Comparison of ENCODE assay signal across 15 cellular contexts in genomic region chr11:112620621-112621394, GRCh38.
DNase-seq lines count a peak whose midpoint lies in the region; ATAC-seq, FAIRE-seq and TF ChIP-seq lines count a peak whose summit lies in the region.
"Had no signal": no experiment of that assay in that cellular context is flagged by ENCODE, and none has a peak within 500 bp of the region (broad histone marks: within the 10 kb centered on the region; RNA-seq: fewer than 3 reads in every experiment).

No MANE protein-coding gene starts in this region.

- DNase-seq in GM12891 (ENCODE audit: insufficient read length, low spot score) = no peak
- peak; percentile 37 for DNase-seq in GM12878 (ENCODE audit: low read depth, low spot score)
- DNase-seq in myocyte (ENCODE audit: low read depth) = peak; percentile 32
- DNase-seq in superior temporal gyrus (ENCODE audit: extremely low spot score) = no peak
- no peak for DNase-seq in thyroid gland
- no peak for DNase-seq in activated CD4-positive, alpha-beta T cell treated with anti-CD3 and anti-CD28 coated beads, Interleukin-2, amount 10 ng/mL, durations not matched to agents 24 days and 14 days
- DNase-seq: head of caudate nucleus; NCI-H2029; posterior cingulate gyrus; stimulated activated naive CD4-positive, alpha-beta T cell had no signal

- SMC1A ChIA-PET in GM12878 (lab: Charles Lee; ENCODE audit: uncharacterized antibody, unreplicated experiment) = interaction anchor here (0.9 to 2.3 kb wide), 2 partner anchors 32 to 39 kb away, joined by 3 to 10 read pairs; no protein-coding TSS in a partner anchor

- no peaks in the 10 kb centered on the region for H3K36me3 ChIP-seq in GM12878 (ENCODE audit: control insufficient read depth in 2 of 2, insufficient read depth in 2 of 2, low read length in 1 of 2)
- no peaks in the 10 kb centered on the region for H3K36me3 ChIP-seq in thyroid gland
- H3K36me3 ChIP-seq: BLaER1 treated with 17β-estradiol and CSF1 and Interleukin-3, amounts not matched to agents 10 nM and 100 nM had no signal

- TF ChIP-seq POLR2A in GM12891 (IDR thresholded peaks at IDR 0.05; ENCODE audit: low read depth, low read length) (no peak), GM12878 (IDR thresholded peaks at IDR 0.05; ENCODE audit: low read depth, low read length) (no peak), thyroid gland (IDR thresholded peaks at IDR 0.05) (no peak)

- no peaks in the 10 kb centered on the region for H4K20me1 ChIP-seq in GM12878 (ENCODE audit: control insufficient read depth, insufficient read depth)
- H4K20me1 ChIP-seq: BLaER1 treated with 17β-estradiol and CSF1 and Interleukin-3, amounts not matched to agents 10 nM and 100 nM had no signal

- H3K4me2 ChIP-seq in GM12878 (ENCODE audit: control insufficient read depth, insufficient read depth) = peak overlapping the region; percentile 10; the same call in 1 of the 2 replicates

- H3K4me3 Mint-ChIP-seq in activated CD4-positive, alpha-beta T cell treated with anti-CD3 and anti-CD28 coated beads, Interleukin-2, amount 10 ng/mL, durations not matched to agents 24 days and 14 days = no peak overlapping the region
- H3K4me3 Mint-ChIP-seq: activated naive CD8-positive, alpha-beta T cell had no signal

- peak overlapping the region; percentile 29 for H2AFZ ChIP-seq in GM12878 (ENCODE audit: control insufficient read depth, low read depth, low read length)

- CTCF ChIA-PET in GM12878 (lab: Yijun Ruan, JAX) = interaction anchor here (3.2 kb wide), 1 partner anchor 32 kb away, joined by 15 read pairs; no protein-coding TSS in a partner anchor

- RAD21 ChIA-PET in GM12878 (lab: Charles Lee; ENCODE audit: unreplicated experiment) = interaction anchor here (1.3 to 2.4 kb wide), 2 partner anchors 24 to 32 kb away, joined by 5 to 10 read pairs; no protein-coding TSS in a partner anchor

- H3K36me3 Mint-ChIP-seq in activated CD4-positive, alpha-beta T cell treated with anti-CD3 and anti-CD28 coated beads, Interleukin-2, amount 10 ng/mL, durations not matched to agents 24 days and 14 days (ENCODE audit: low read depth) = no peaks in the 10 kb centered on the region
- H3K36me3 Mint-ChIP-seq: activated naive CD8-positive, alpha-beta T cell had no signal

- 31% methylated on average over 7 of the region's 7 CpGs for WGBS in GM12878 (ENCODE audit: insufficient coverage, insufficient replicate concordance, low lambda C conversion rate, missing lambda C conversion rate)
- WGBS in thyroid gland, 2 donors = 74 to 80% methylated on average over 6 to 7 of the region's 7 CpGs

- intact Hi-C loops in GM12878 (cut with micrococcal nuclease; ENCODE audit: unreplicated experiment) (no loop called here), thyroid gland (cut with DNase I) (no loop called here)
- intact Hi-C loops in activated CD4-positive, alpha-beta T cell treated with anti-CD3 and anti-CD28 coated beads, Interleukin-2, amount 10 ng/mL, durations not matched to agents 24 days and 14 days (cut with micrococcal nuclease) = no loop called here

- H3K4me3 ChIP-seq in GM12878 (no peak overlapping the region), thyroid gland (replicated peaks in 1 of 3) (no peak overlapping the region)
- H3K4me3 ChIP-seq: BLaER1 treated with 17β-estradiol and CSF1 and Interleukin-3, amounts not matched to agents 10 nM and 100 nM; lung had no signal

- in situ Hi-C loops in GM12878 (cut with MboI) = no loop called here

- H3K27me3 ChIP-seq in GM12878 (replicated peaks in 1 of 2; ENCODE audit: control insufficient read depth in 2 of 2, insufficient read depth in 2 of 2, low read length in 1 of 2) (no peaks in the 10 kb centered on the region), thyroid gland (no peaks in the 10 kb centered on the region)
- H3K27me3 ChIP-seq: BLaER1 treated with 17β-estradiol and CSF1 and Interleukin-3, amounts not matched to agents 10 nM and 100 nM had no signal

- no peaks in the 10 kb centered on the region for H3K9me3 Mint-ChIP-seq in activated CD4-positive, alpha-beta T cell treated with anti-CD3 and anti-CD28 coated beads, Interleukin-2, amount 10 ng/mL, durations not matched to agents 24 days and 14 days

- H3K79me2 ChIP-seq in GM12878 (ENCODE audit: control insufficient read depth, insufficient read depth, low read length) = no peaks in the 10 kb centered on the region

- BruUV-seq in GM12878 (replicated peaks; lab: Mats Ljungman, UMichigan) = no TSS peak

- no peaks in the 10 kb centered on the region for H3K9me3 ChIP-seq in GM12878 (replicated peaks; ENCODE audit: control insufficient read depth, insufficient read depth, low read length)
- no peaks in the 10 kb centered on the region for H3K9me3 ChIP-seq in thyroid gland
- H3K9me3 ChIP-seq: BLaER1 treated with 17β-estradiol and CSF1 and Interleukin-3, amounts not matched to agents 10 nM and 100 nM had no signal

- H3K4me1 ChIP-seq in GM12878 (ENCODE audit: control insufficient read depth, insufficient read depth, low read length) = peaks cover 27% of the 10 kb centered on the region
- H3K4me1 ChIP-seq in thyroid gland = peaks cover 0 to 3% of the 10 kb centered on the region in 2 donors

- POLR2A ChIA-PET in GM12878 (lab: Charles Lee) = interaction anchor here (0.6 kb wide), 2 partner anchors 8 to 988 kb away, joined by 3 read pairs; no protein-coding TSS in a partner anchor

- no peak overlapping the region for H3K27ac Mint-ChIP-seq in activated CD4-positive, alpha-beta T cell treated with anti-CD3 and anti-CD28 coated beads, Interleukin-2, amount 10 ng/mL, durations not matched to agents 24 days and 14 days
- H3K27ac Mint-ChIP-seq: activated naive CD8-positive, alpha-beta T cell had no signal

- no peak for TF ChIP-seq CTCF in GM12878 (IDR thresholded peaks at IDR 0.05 in 2 of 3, conservative IDR thresholded peaks at IDR 0.05 in 1 of 3; ENCODE audit: control insufficient read depth in 2 of 3, extremely low read depth in 1 of 3, insufficient read depth in 1 of 3, low read depth in 3 of 3, low read length in 3 of 3)
- TF ChIP-seq CTCF in thyroid gland (IDR thresholded peaks at IDR 0.05) = no peak

- peaks cover 2% of the 10 kb centered on the region for H3K27me3 Mint-ChIP-seq in activated CD4-positive, alpha-beta T cell treated with anti-CD3 and anti-CD28 coated beads, Interleukin-2, amount 10 ng/mL, durations not matched to agents 24 days and 14 days

- H3K4me1 Mint-ChIP-seq in activated CD4-positive, alpha-beta T cell treated with anti-CD3 and anti-CD28 coated beads, Interleukin-2, amount 10 ng/mL, durations not matched to agents 24 days and 14 days = no peaks in the 10 kb centered on the region

- peak overlapping the region; percentile 50 for H3K27ac ChIP-seq in GM12878 (ENCODE audit: control insufficient read depth, insufficient read depth)
- no peak overlapping the region for H3K27ac ChIP-seq in thyroid gland

- peak; percentile 74 for FAIRE-seq in GM12891 (lab: Jason Lieb, UNC)
- no peak for FAIRE-seq in GM12878 (lab: Jason Lieb, UNC)

- TF ChIP-seq RAD21 in GM12878 (IDR thresholded peaks at IDR 0.05; ENCODE audit: insufficient read depth, low read depth, low read length) = no peak

- ATAC-seq in HG03175 (IDR thresholded peaks at IDR 0.05; ENCODE audit: unreplicated experiment) = peak; percentile 40
- ATAC-seq in GM12878 = peak; percentile 44
- no peak for ATAC-seq in HG03135 (IDR thresholded peaks at IDR 0.05; ENCODE audit: unreplicated experiment)

- TF ChIP-seq EP300 in GM12878 (IDR thresholded peaks at IDR 0.05; ENCODE audit: borderline replicate concordance in 1 of 2, control insufficient read depth in 1 of 2, low read depth in 2 of 2, low read length in 2 of 2) = no peak

- H3K9ac ChIP-seq in GM12878 (ENCODE audit: control insufficient read depth, insufficient read depth, low read length) = no peak overlapping the region
- H3K9ac ChIP-seq: BLaER1 treated with 17β-estradiol and CSF1 and Interleukin-3, amounts not matched to agents 10 nM and 100 nM had no signal

TF ChIP-seq in GM12891, 5 proteins besides CTCF, POLR2A, EP300 and RAD21:
- TF ChIP-seq SPI1 (IDR thresholded peaks at IDR 0.05; ENCODE audit: low read depth, low read length) (no peak; the same call in 1 of the 2 replicates), PAX5 (IDR thresholded peaks at IDR 0.05; ENCODE audit: insufficient read depth, low read length, severe bottlenecking) (no peak), TAF1 (IDR thresholded peaks at IDR 0.05; ENCODE audit: low read depth, low read length) (no peak), POU2F2 (IDR thresholded peaks at IDR 0.05; ENCODE audit: low read depth, low read length) (no peak), POLR2AphosphoS5 (IDR thresholded peaks at IDR 0.05; ENCODE audit: low read depth, low read length) (no peak)
TF ChIP-seq in GM12891: peak in this region for 0.

TF ChIP-seq in GM12878, 131 proteins besides CTCF, POLR2A, EP300 and RAD21 (continues in another document):
- 0 out of 2 replicates have a peak, but pooled peaks have one; percentile 41 for TF ChIP-seq ATF2 (IDR thresholded peaks at IDR 0.05; ENCODE audit: low read length)
- no peak for TF ChIP-seq ZBTB33 (IDR thresholded peaks at IDR 0.05)
- TF ChIP-seq CHD4 (IDR thresholded peaks at IDR 0.05) = no peak
- TF ChIP-seq GABPA (IDR thresholded peaks at IDR 0.05; ENCODE audit: low read depth) = peak; percentile 67
- 0 out of 2 replicates have a peak, but pooled peaks have one; percentile 18 for TF ChIP-seq NR2C1 (IDR thresholded peaks at IDR 0.05)
- TF ChIP-seq EED (IDR thresholded peaks at IDR 0.05; ENCODE audit: low read depth) = peak; percentile 5; the same call in 1 of the 2 replicates

Comparison
In these comparisons a context has a peak if more than half of its experiments do, and no peak if none do; other contexts are left out.
1. DNase-seq: peak in GM12878 (single experiment) and myocyte (single experiment); none in GM12891 (single experiment), superior temporal gyrus (single experiment), thyroid gland (0 of 2) and activated CD4-positive, alpha-beta T cell treated with anti-CD3 and anti-CD28 coated beads, Interleukin-2, amount 10 ng/mL, durations not matched to agents 24 days and 14 days (single experiment).